Comparison of ENCODE assay signal across 18 cellular contexts in genomic region chr5:153883829-153884228, GRCh38.
DNase-seq lines count a peak whose midpoint lies in the region; ATAC-seq and TF ChIP-seq lines count a peak whose summit lies in the region.
"Had no signal": no experiment of that assay in that cellular context is flagged by ENCODE, and none has a peak within 500 bp of the region (broad histone marks: within the 10 kb centered on the region; RNA-seq: fewer than 3 reads in every experiment).

No MANE protein-coding gene starts in this region.

- H3K9ac ChIP-seq in mesenchymal stem cell (ENCODE audit: low read length) = no peak overlapping the region
- H3K9ac ChIP-seq: BLaER1 treated with 17β-estradiol and CSF1 and Interleukin-3, amounts not matched to agents 10 nM and 100 nM had no signal

- no peak overlapping the region for H3K27ac ChIP-seq in brain microvascular endothelial cell
- H3K27ac ChIP-seq in mesenchymal stem cell (ENCODE audit: low read length, poor library complexity, severe bottlenecking) = no peak overlapping the region
- H3K27ac ChIP-seq: BLaER1 treated with 17β-estradiol and CSF1 and Interleukin-3, amounts not matched to agents 10 nM and 100 nM; gastrocnemius medialis; lower lobe of right lung; SK-N-MC; thyroid gland had no signal

- no peaks in the 10 kb centered on the region for H3K27me3 ChIP-seq in brain microvascular endothelial cell (replicated peaks)
- no peaks in the 10 kb centered on the region for H3K27me3 ChIP-seq in mesenchymal stem cell (ENCODE audit: control insufficient read depth in 1 of 2, insufficient read depth in 1 of 2, low read length in 2 of 2)
- H3K27me3 ChIP-seq: BLaER1 treated with 17β-estradiol and CSF1 and Interleukin-3, amounts not matched to agents 10 nM and 100 nM; gastrocnemius medialis; thyroid gland had no signal

- no peak overlapping the region for H4K8ac ChIP-seq in mesenchymal stem cell (ENCODE audit: low read length)

- H3K4me1 ChIP-seq in mesenchymal stem cell (ENCODE audit: control insufficient read depth, insufficient read depth, low read depth, low read length) = no peaks in the 10 kb centered on the region
- H3K4me1 ChIP-seq: BLaER1 treated with 17β-estradiol and CSF1 and Interleukin-3, amounts not matched to agents 10 nM and 100 nM; gastrocnemius medialis; lower lobe of right lung; thyroid gland had no signal

- H3K4me2 ChIP-seq in mesenchymal stem cell (ENCODE audit: low read length, poor library complexity, severe bottlenecking) = no peak overlapping the region
- H3K4me2 ChIP-seq: BLaER1 treated with 17β-estradiol and CSF1 and Interleukin-3, amounts not matched to agents 10 nM and 100 nM had no signal

- DNase-seq in AG10803 (ENCODE audit: low read depth) (peak; percentile 53), HFF-Myc (ENCODE audit: extremely low read depth, low read depth) (peak; percentile 44), brain microvascular endothelial cell (peak; percentile 51), mesenchymal stem cell (peak; percentile 95), head of caudate nucleus (no peak), NCI-H526 treated with DMSO at 0.1 percent for 48 hours (lab: John Stamatoyannopoulos, UW) (no peak)
- no peak for DNase-seq in activated CD4-positive, CD25-positive, alpha-beta regulatory T cell treated with anti-CD3 and anti-CD28 coated beads, Interleukin-2, amount 50 U/mL, for 72 hours
- DNase-seq: activated effector memory CD4-positive, alpha-beta T cell treated with anti-CD3 and anti-CD28 coated beads, Interleukin-2, amount 50 U/mL, for 16 hours; amniotic stem cell; gastrocnemius medialis; lower lobe of right lung; naive thymus-derived CD4-positive, alpha-beta T cell; NCI-H187; NCI-H82; thyroid gland had no signal

- no peak overlapping the region for H2AK5ac ChIP-seq in mesenchymal stem cell (ENCODE audit: low read length, severe bottlenecking)

- no peak overlapping the region for H3K14ac ChIP-seq in mesenchymal stem cell (ENCODE audit: low read length in 2 of 2)

- H3K4ac ChIP-seq in mesenchymal stem cell (ENCODE audit: low read depth in 1 of 2, low read length in 2 of 2) = no peak overlapping the region

- TF ChIP-seq CTCF in AG10803 (conservative IDR thresholded peaks at IDR 0.05; ENCODE audit: low read length) = no peak
- no peak for TF ChIP-seq CTCF in HFF-Myc (IDR thresholded peaks at IDR 0.05; ENCODE audit: low read depth, low read length, missing control alignments)
- no peak for TF ChIP-seq CTCF in brain microvascular endothelial cell (IDR thresholded peaks at IDR 0.05; ENCODE audit: low read depth, low read length, missing control alignments)

- H2BK15ac ChIP-seq in mesenchymal stem cell (ENCODE audit: low read depth, poor library complexity, severe bottlenecking) = no peak overlapping the region

- no peak overlapping the region for H2BK5ac ChIP-seq in mesenchymal stem cell (ENCODE audit: low read depth, low read length, poor library complexity, severe bottlenecking)

- no peak overlapping the region for H2BK120ac ChIP-seq in mesenchymal stem cell (ENCODE audit: low read depth, low read length)

- no peak overlapping the region for H2BK12ac ChIP-seq in mesenchymal stem cell (ENCODE audit: low read length in 2 of 2)

- intact Hi-C loops in head of caudate nucleus (cut with DNase I) = no loop called here

- H3K9me3 ChIP-seq in mesenchymal stem cell (ENCODE audit: control insufficient read depth, low read length) = no peaks in the 10 kb centered on the region
- H3K9me3 ChIP-seq: BLaER1 treated with 17β-estradiol and CSF1 and Interleukin-3, amounts not matched to agents 10 nM and 100 nM; gastrocnemius medialis; lower lobe of right lung; thyroid gland had no signal

- no peak overlapping the region for H2AFZ ChIP-seq in mesenchymal stem cell (ENCODE audit: low read depth, low read length)

- no peaks in the 10 kb centered on the region for H3K36me3 ChIP-seq in brain microvascular endothelial cell (replicated peaks)
- no peaks in the 10 kb centered on the region for H3K36me3 ChIP-seq in mesenchymal stem cell (ENCODE audit: control insufficient read depth in 1 of 2, insufficient read depth in 2 of 2, low read depth in 1 of 2, low read length in 2 of 2)
- H3K36me3 ChIP-seq: BLaER1 treated with 17β-estradiol and CSF1 and Interleukin-3, amounts not matched to agents 10 nM and 100 nM; gastrocnemius medialis; lower lobe of right lung; thyroid gland had no signal

- no peak for ATAC-seq in HG03135 (IDR thresholded peaks at IDR 0.05; ENCODE audit: unreplicated experiment)
- ATAC-seq: gastrocnemius medialis; lower lobe of right lung; naive thymus-derived CD4-positive, alpha-beta T cell had no signal

- H4K91ac ChIP-seq in mesenchymal stem cell (ENCODE audit: low read length) = no peak overlapping the region

- 2% methylated on average over 4 of the region's 4 CpGs for WGBS in mesenchymal stem cell

- no peak overlapping the region for H3K18ac ChIP-seq in mesenchymal stem cell (ENCODE audit: low read depth in 1 of 2, low read length in 2 of 2)

- H3K79me1 ChIP-seq in mesenchymal stem cell (replicated peaks; ENCODE audit: low read length, poor library complexity, severe bottlenecking) = no peaks in the 10 kb centered on the region

- H3K4me3 ChIP-seq in AG10803 (ENCODE audit: low read length) (no peak overlapping the region), HFF-Myc (replicated peaks; ENCODE audit: low read depth, low read length) (no peak overlapping the region), brain microvascular endothelial cell (ENCODE audit: low read depth, low read length) (no peak overlapping the region), mesenchymal stem cell (ENCODE audit: insufficient read depth in 1 of 2, low read depth in 1 of 2, low read length in 2 of 2) (no peak overlapping the region)
- H3K4me3 ChIP-seq: BLaER1 treated with 17β-estradiol and CSF1 and Interleukin-3, amounts not matched to agents 10 nM and 100 nM; gastrocnemius medialis; lower lobe of right lung; SK-N-MC; thyroid gland had no signal

- in situ Hi-C loops in brain microvascular endothelial cell (cut with HindIII; ENCODE audit: low pct_ligation_motif_present, low sequenced_read_pairs) = no loop called here

- no peak overlapping the region for H3K23ac ChIP-seq in mesenchymal stem cell (ENCODE audit: low read length in 2 of 2)

Comparison
In these comparisons a context has a peak if more than half of its experiments do, and no peak if none do; other contexts are left out.
1. DNase-seq: peak in AG10803 (single experiment), HFF-Myc (single experiment), brain microvascular endothelial cell (single experiment) and mesenchymal stem cell (single experiment); none in head of caudate nucleus (0 of 42), NCI-H526 treated with DMSO at 0.1 percent for 48 hours (single experiment) and activated CD4-positive, CD25-positive, alpha-beta regulatory T cell treated with anti-CD3 and anti-CD28 coated beads, Interleukin-2, amount 50 U/mL, for 72 hours (single experiment).